14 cellular contexts compared by ENCODE assay signal in genomic region chrX:153320502-153321184, GRCh38. TPM values are rescaled to one million over a fixed set of nuclear protein-coding genes. Genes with fewer than 3 reads are reported as not detected.
"Had no signal": no experiment of that assay in that cellular context is flagged by ENCODE, and none has a peak within 500 bp of the region (broad histone marks: within the 10 kb centered on the region; RNA-seq: fewer than 3 reads in every experiment).

No MANE protein-coding gene starts in this region.

RNA-seq across cellular contexts. Expression of gene PNMA6F, which starts 0.9 kb away (rescaled TPM):
- total RNA-seq: colonic mucosa, dermis blood vessel endothelial cell, epithelial cell of proximal tubule, esophagus squamous epithelium, kidney, left cardiac atrium, left ventricle myocardium superior, lung, renal cortical epithelial cell, right lobe of liver, suprapubic skin, upper lobe of left lung, uterus had no signal
- polyA plus RNA-seq: immature natural killer cell, lung had no signal
